Comparison of ENCODE assay signal across 26 cellular contexts in the genomic region with DNA sequence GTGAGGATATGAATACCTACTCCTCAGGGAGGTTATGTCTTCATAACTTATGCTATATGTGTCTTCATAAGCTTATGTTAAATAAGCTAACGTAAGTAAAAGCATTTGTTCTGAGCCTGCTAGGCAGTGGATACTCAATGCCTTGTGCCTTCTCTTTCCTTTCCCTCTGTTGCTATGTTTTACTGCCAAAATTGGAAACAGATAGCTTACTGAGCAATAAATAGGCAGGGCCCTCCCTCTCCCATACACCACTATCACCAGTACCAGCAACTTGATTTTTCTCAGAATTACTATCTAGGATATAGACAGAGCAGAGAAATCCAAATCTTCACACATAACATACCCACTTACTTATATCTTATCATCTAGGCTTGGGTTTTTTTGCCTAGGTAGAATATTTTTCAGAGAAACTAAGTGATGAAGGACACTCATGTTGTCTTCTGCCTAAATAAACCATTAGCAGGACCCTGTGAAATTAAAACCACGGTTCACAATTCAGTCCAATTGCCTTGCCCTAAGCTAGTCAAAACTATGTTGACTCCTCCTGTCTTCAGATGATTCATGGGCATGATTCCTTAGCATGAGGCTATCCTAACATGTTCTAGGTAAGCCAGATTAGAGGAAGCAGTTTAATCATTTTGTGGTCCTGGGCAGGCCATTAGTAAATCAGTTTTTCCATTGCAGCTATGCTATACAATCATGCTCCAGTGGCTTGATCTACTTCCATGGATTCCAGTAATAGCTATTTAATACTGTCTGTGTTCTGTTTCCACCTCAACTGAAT. TPM values are rescaled to one million over a fixed set of nuclear protein-coding genes. Genes with fewer than 3 reads are reported as not detected.
DNase-seq lines count a peak whose midpoint lies in the region; ATAC-seq, FAIRE-seq and TF ChIP-seq lines count a peak whose summit lies in the region.
"Had no signal": no experiment of that assay in that cellular context is flagged by ENCODE, and none has a peak within 500 bp of the region (broad histone marks: within the 10 kb centered on the region; RNA-seq: fewer than 3 reads in every experiment).

No MANE protein-coding gene starts in this region.

- TF ChIP-seq EP300 in suprapubic skin (IDR thresholded peaks at IDR 0.05): no peak

- TF ChIP-seq POLR2A in breast epithelium (IDR thresholded peaks at IDR 0.05): no peak
- no peak for TF ChIP-seq POLR2A in suprapubic skin (IDR thresholded peaks at IDR 0.05)
- no peak for TF ChIP-seq POLR2A in GM12892 (IDR thresholded peaks at IDR 0.05; ENCODE audit: low read depth, low read length)

- peak overlapping the region; percentile 66 for H3K27ac Mint-ChIP-seq in MCF 10A (ENCODE audit: low read depth, unreplicated experiment)
- H3K27ac Mint-ChIP-seq in astrocyte (ENCODE audit: unreplicated experiment): no peak overlapping the region
- H3K27ac Mint-ChIP-seq in GM23338: no peak overlapping the region
- H3K27ac Mint-ChIP-seq: CD14-positive monocyte; dendritic cell treated with granulocyte-macrophage colony-stimulating factor and Interleukin-4, amounts not matched to agents 40 ng/mL and 50 ng/mL, for 4 days; nephron progenitor cell; WTC11 had no signal

- no TSS peak for BruUV-seq in MCF 10A (replicated peaks; lab: Mats Ljungman, UMichigan)

- H3K4me1 Mint-ChIP-seq in MCF 10A (ENCODE audit: insufficient read depth, unreplicated experiment) (peaks cover 15% of the 10 kb centered on the region), astrocyte (ENCODE audit: low read depth, unreplicated experiment) (no peaks in the 10 kb centered on the region), GM23338 (peaks cover 4% of the 10 kb centered on the region; the same call in 2 of the 3 replicates)
- H3K4me1 Mint-ChIP-seq: nephron progenitor cell had no signal

- no peak for DNase-seq in MCF 10A (ENCODE audit: unreplicated experiment)
- DNase-seq in breast epithelium (ENCODE audit: low spot score in 2 of 2): no peak
- DNase-seq in astrocyte (ENCODE audit: low read depth): peak; percentile 39
- DNase-seq in left ventricle myocardium superior: no peak
- DNase-seq in suprapubic skin (ENCODE audit: low spot score in 2 of 2): no peak
- no peak for DNase-seq in GM23338 (ENCODE audit: low spot score)
- no peak for DNase-seq in GM12892 (ENCODE audit: insufficient read length)
- DNase-seq in BE2C: no peak
- DNase-seq: activated naive CD4-positive, alpha-beta T cell; anterior cingulate cortex; central memory CD4-positive, alpha-beta T cell; Karpas-422; NCI-H1694; NCI-H2171 treated with DMSO at 0.1 percent for 48 hours; NCI-H526; nephron progenitor cell; ovary; retina; stimulated activated CD4-positive, alpha-beta T cell treated with anti-CD3 and anti-CD28 coated beads, Interleukin-4, amount 100 ng/mL, for 24 hours; stimulated activated naive CD4-positive, alpha-beta T cell had no signal

- intact Hi-C loops in MCF 10A (cut with micrococcal nuclease): no loop called here
- intact Hi-C loops in breast epithelium (cut with DNase I; ENCODE audit: low total_unique reads): no loop called here
- intact Hi-C loops in left ventricle myocardium superior (cut with micrococcal nuclease): no loop called here

- H3K27ac ChIP-seq in breast epithelium: no peak overlapping the region
- H3K27ac ChIP-seq in astrocyte (ENCODE audit: low read depth, low read length): no peak overlapping the region
- H3K27ac ChIP-seq in suprapubic skin: peak overlapping the region; percentile 67
- no peak overlapping the region for H3K27ac ChIP-seq in GM23338 (ENCODE audit: low read depth)
- H3K27ac ChIP-seq: HL-60, ovary, SK-N-MC had no signal

- H3K4me1 ChIP-seq in breast epithelium (no peaks in the 10 kb centered on the region), astrocyte (ENCODE audit: insufficient read depth, low read length) (no peaks in the 10 kb centered on the region), suprapubic skin (peaks cover 19% of the 10 kb centered on the region), GM23338 (ENCODE audit: insufficient read depth) (peaks cover 5% of the 10 kb centered on the region; the same call in 1 of the 2 replicates), BE2C (no peaks in the 10 kb centered on the region)

- H3K9me3 Mint-ChIP-seq in MCF 10A (ENCODE audit: unreplicated experiment) (no peaks in the 10 kb centered on the region), astrocyte (ENCODE audit: unreplicated experiment) (peaks cover 6% of the 10 kb centered on the region), GM23338 (peaks cover 11% of the 10 kb centered on the region)

- H4K20me1 ChIP-seq in astrocyte (ENCODE audit: insufficient read depth, low read length) (no peaks in the 10 kb centered on the region), GM23338 (replicated peaks; ENCODE audit: insufficient read depth) (no peaks in the 10 kb centered on the region)

- peak; percentile 86 for ATAC-seq in left ventricle myocardium superior
- no peak for ATAC-seq in GM23338

- POLR2A ChIA-PET in MCF 10A (lab: Yijun Ruan, JAX): interaction anchor here (0.7 to 2.3 kb wide), 10 partner anchors 9 to 66 kb away, joined by 3 to 11 read pairs (median 4); a partner anchor contains a TSS

- H3K4me2 ChIP-seq in astrocyte (ENCODE audit: low read length) (no peak overlapping the region), GM23338 (no peak overlapping the region)

- no peak overlapping the region for H3K4me3 ChIP-seq in breast epithelium
- H3K4me3 ChIP-seq in astrocyte (ENCODE audit: insufficient read depth, low read depth, low read length): no peak overlapping the region
- H3K4me3 ChIP-seq in suprapubic skin: no peak overlapping the region
- no peak overlapping the region for H3K4me3 ChIP-seq in GM23338
- no peak overlapping the region for H3K4me3 ChIP-seq in BE2C (ENCODE audit: low read depth, low read length)
- H3K4me3 ChIP-seq: ovary, SK-N-MC, tibial nerve had no signal

- H3K27me3 ChIP-seq in breast epithelium (no peaks in the 10 kb centered on the region), astrocyte (ENCODE audit: insufficient read depth, low read length) (no peaks in the 10 kb centered on the region), suprapubic skin (no peaks in the 10 kb centered on the region), GM23338 (ENCODE audit: insufficient read depth) (no peaks in the 10 kb centered on the region), BE2C (no peaks in the 10 kb centered on the region)
- H3K27me3 ChIP-seq: ovary, tibial nerve had no signal

- 39% methylated on average over 2 of the region's 2 CpGs for WGBS in suprapubic skin

- TF ChIP-seq CTCF in MCF 10A (IDR thresholded peaks at IDR 0.05; ENCODE audit: unreplicated experiment): no peak
- no peak for TF ChIP-seq CTCF in breast epithelium (IDR thresholded peaks at IDR 0.05)
- TF ChIP-seq CTCF in astrocyte (IDR thresholded peaks at IDR 0.05; ENCODE audit: insufficient read depth, low read depth, low read length): no peak
- no peak for TF ChIP-seq CTCF in suprapubic skin (IDR thresholded peaks at IDR 0.05)
- no peak for TF ChIP-seq CTCF in GM23338 (conservative IDR thresholded peaks at IDR 0.05; ENCODE audit: low read depth in 2 of 2)
- no peak for TF ChIP-seq CTCF in BE2C (IDR thresholded peaks at IDR 0.05; ENCODE audit: low read depth, low read length)

- 0 out of 2 replicates have a peak, but pooled peaks cover 3% of the 10 kb centered on the region for H3K9me2 ChIP-seq in GM23338 (ENCODE audit: insufficient read depth)

- H3K36me3 Mint-ChIP-seq in MCF 10A (ENCODE audit: insufficient read depth, unreplicated experiment) (peaks cover 6% of the 10 kb centered on the region), astrocyte (ENCODE audit: low read depth, unreplicated experiment) (no peaks in the 10 kb centered on the region), GM23338 (ENCODE audit: low read depth) (peaks cover 15% of the 10 kb centered on the region; the same call in 2 of the 3 replicates)

- CTCF ChIA-PET in MCF 10A (lab: Yijun Ruan, JAX): interaction anchor here (0.5 to 5.3 kb wide), 15 partner anchors 9 to 1923 kb away, joined by 3 to 32 read pairs (median 4); no protein-coding TSS in a partner anchor

- H3K27me3 Mint-ChIP-seq in MCF 10A (ENCODE audit: insufficient read depth, unreplicated experiment) (no peaks in the 10 kb centered on the region), astrocyte (ENCODE audit: low read depth, unreplicated experiment) (peaks cover 6% of the 10 kb centered on the region), GM23338 (ENCODE audit: insufficient read depth, low read depth, poor library complexity) (no peaks in the 10 kb centered on the region)
- H3K27me3 Mint-ChIP-seq: dendritic cell treated with granulocyte-macrophage colony-stimulating factor and Interleukin-4, amounts not matched to agents 40 ng/mL and 50 ng/mL, for 4 days had no signal

- no peak overlapping the region for H3K9ac ChIP-seq in astrocyte (ENCODE audit: low read length)

- no peaks in the 10 kb centered on the region for H3F3A ChIP-seq in GM23338 (replicated peaks; ENCODE audit: low read depth)

- H3K36me3 ChIP-seq in breast epithelium: no peaks in the 10 kb centered on the region
- no peaks in the 10 kb centered on the region for H3K36me3 ChIP-seq in astrocyte (ENCODE audit: insufficient read depth, low read length)
- H3K36me3 ChIP-seq in suprapubic skin: no peaks in the 10 kb centered on the region
- H3K36me3 ChIP-seq in GM23338 (ENCODE audit: insufficient read depth): no peaks in the 10 kb centered on the region
- no peaks in the 10 kb centered on the region for H3K36me3 ChIP-seq in BE2C
- H3K36me3 ChIP-seq: ovary, tibial nerve had no signal

- no peak overlapping the region for H3K4me3 Mint-ChIP-seq in MCF 10A (ENCODE audit: unreplicated experiment)
- no peak overlapping the region for H3K4me3 Mint-ChIP-seq in astrocyte (ENCODE audit: unreplicated experiment)
- no peak overlapping the region for H3K4me3 Mint-ChIP-seq in GM23338
- H3K4me3 Mint-ChIP-seq: CD14-positive monocyte; dendritic cell treated with granulocyte-macrophage colony-stimulating factor and Interleukin-4, amounts not matched to agents 40 ng/mL and 50 ng/mL, for 4 days; nephron progenitor cell; WTC11 had no signal

- H3K9me3 ChIP-seq in breast epithelium (no peaks in the 10 kb centered on the region), astrocyte (ENCODE audit: insufficient read depth, low read depth, low read length) (no peaks in the 10 kb centered on the region), suprapubic skin (no peaks in the 10 kb centered on the region), BE2C (no peaks in the 10 kb centered on the region)
- H3K9me3 ChIP-seq: ovary, tibial nerve had no signal

- H3K79me2 ChIP-seq in astrocyte (ENCODE audit: insufficient read depth, low read length): no peaks in the 10 kb centered on the region
- H3K79me2 ChIP-seq in GM23338 (replicated peaks; ENCODE audit: insufficient read depth): no peaks in the 10 kb centered on the region

- no peak overlapping the region for H2AFZ ChIP-seq in astrocyte (ENCODE audit: low read depth, low read length)
- no peak overlapping the region for H2AFZ ChIP-seq in GM23338

- FAIRE-seq in astrocyte (lab: Jason Lieb, UNC) (no peak), GM12892 (lab: Jason Lieb, UNC) (no peak)

RNA-seq across cellular contexts. Expression of a gene that starts 15.9 kb away (rescaled TPM):
- 4.4 TPM in 2 replicates for total RNA-seq in MCF 10A (2022)
- 10 to 100 TPM; 10.8 to 14.6 (median 12.9) TPM for total RNA-seq in breast epithelium
- total RNA-seq in astrocyte: 2.3 and 2.4 TPM in 2 replicates
- 6.8 TPM for total RNA-seq in left ventricle myocardium superior
- 10 to 100 TPM in 1 of 4 donors, 1 to 10 TPM in 3; 6.2 to 10.4 (median 9.1) TPM for total RNA-seq in suprapubic skin
- 2.6 and 3.9 TPM in 2 replicates for total RNA-seq in GM23338 (2014; rRNA removed; shearing (Covaris generic))
- 0.78 and 0.89 TPM in 2 replicates for polyA plus RNA-seq in GM23338 (2016; fragmentation: Nextera tagmentation; extraction: Ambion mirVana)
- 1.3 TPM for polyA plus RNA-seq in GM12892 (2012; ENCODE audit: missing spikeins)
- polyA plus RNA-seq in BE2C (2012; ENCODE audit: insufficient read depth, insufficient read length, low read depth): 2.7 TPM
